ENCODE assay signal across 13 cellular contexts in the genomic region with DNA sequence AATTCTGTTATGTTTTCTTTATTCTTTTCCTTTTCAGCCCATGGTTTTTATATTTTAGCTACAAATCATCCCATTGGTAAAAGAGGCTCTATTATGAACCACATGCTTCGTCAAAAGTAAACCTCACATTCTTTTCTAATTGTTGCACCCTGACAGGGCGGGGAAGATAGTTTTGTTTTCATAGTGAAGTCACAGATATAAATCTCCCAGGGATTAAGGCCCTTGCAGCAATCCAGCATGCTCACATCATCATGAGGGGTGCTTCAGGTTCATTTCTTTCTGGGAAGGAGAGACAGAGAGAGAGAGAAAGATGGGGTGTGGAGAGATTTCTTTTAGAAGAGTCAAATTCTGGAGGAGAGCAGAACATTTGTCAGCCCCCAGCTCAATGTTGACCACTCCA.
A peak's percentile ranks its signal among the peaks of the same experiment; 100 is the strongest.
DNase-seq lines count a peak whose midpoint lies in the region; ATAC-seq, FAIRE-seq and TF ChIP-seq lines count a peak whose summit lies in the region.
"Had no signal": no experiment of that assay in that cellular context is flagged by ENCODE, and none has a peak within 500 bp of the region (broad histone marks: within the 10 kb centered on the region; RNA-seq: fewer than 3 reads in every experiment).

No MANE protein-coding gene starts in this region.

- peaks cover 19% of the 10 kb centered on the region for H3K4me1 Mint-ChIP-seq in stimulated activated memory B cell treated with anti-CD40 and anti-IgM and Interleukin-4, amounts not matched to agents 10 μg/mL and 1 μg/mL and 100 μg/mL, for 72 hours
- H3K4me1 Mint-ChIP-seq: activated CD4-positive, alpha-beta T cell treated with anti-CD3 and anti-CD28 coated beads, Interleukin-2, amount 10 ng/mL, durations not matched to agents 7 days and 5 days; activated naive CD4-positive, alpha-beta T cell treated with anti-CD3 and anti-CD28 coated beads, Interleukin-2, amount 10 ng/mL, durations not matched to agents 7 days and 5 days had no signal

- H3K27me3 Mint-ChIP-seq in stimulated activated memory B cell treated with anti-CD40 and anti-IgM and Interleukin-4, amounts not matched to agents 10 μg/mL and 1 μg/mL and 100 μg/mL, for 72 hours: no peaks in the 10 kb centered on the region
- H3K27me3 Mint-ChIP-seq: activated CD4-positive, alpha-beta T cell treated with anti-CD3 and anti-CD28 coated beads, Interleukin-2, amount 10 ng/mL, durations not matched to agents 7 days and 5 days had no signal

- H3K4me1 ChIP-seq in mucosa of descending colon (ENCODE audit: low read depth): no peaks in the 10 kb centered on the region

- no peaks in the 10 kb centered on the region for H3K36me3 Mint-ChIP-seq in stimulated activated memory B cell treated with anti-CD40 and anti-IgM and Interleukin-4, amounts not matched to agents 10 μg/mL and 1 μg/mL and 100 μg/mL, for 72 hours
- H3K36me3 Mint-ChIP-seq: activated naive CD4-positive, alpha-beta T cell treated with anti-CD3 and anti-CD28 coated beads, Interleukin-2, amount 10 ng/mL, durations not matched to agents 7 days and 5 days had no signal

- H3K4me3 Mint-ChIP-seq in stimulated activated memory B cell treated with anti-CD40 and anti-IgM and Interleukin-4, amounts not matched to agents 10 μg/mL and 1 μg/mL and 100 μg/mL, for 72 hours: no peak overlapping the region
- H3K4me3 Mint-ChIP-seq: activated CD4-positive, alpha-beta T cell treated with anti-CD3 and anti-CD28 coated beads, Interleukin-2, amount 10 ng/mL, durations not matched to agents 7 days and 5 days; activated naive CD4-positive, alpha-beta T cell treated with anti-CD3 and anti-CD28 coated beads, Interleukin-2, amount 10 ng/mL, durations not matched to agents 7 days and 5 days had no signal

- FAIRE-seq in bronchial epithelial cell (lab: Jason Lieb, UNC): no peak

- no peak for TF ChIP-seq CTCF in bronchial epithelial cell (IDR thresholded peaks at IDR 0.05; ENCODE audit: insufficient read depth, low read length, severe bottlenecking)
- no peak for TF ChIP-seq CTCF in mucosa of descending colon (IDR thresholded peaks at IDR 0.05)

- intact Hi-C loops in mucosa of descending colon (cut with DNase I, micrococcal nuclease): no loop called here

- in situ Hi-C loops in KBM-7 (cut with MboI; ENCODE audit: low pct_unique_long_range_greater_than_20kb, low sequenced_read_pairs): no loop called here

- no peaks in the 10 kb centered on the region for H3K9me3 ChIP-seq in mucosa of descending colon
- H3K9me3 ChIP-seq: BLaER1 had no signal

- no peak overlapping the region for H3K27ac Mint-ChIP-seq in stimulated activated memory B cell treated with anti-CD40 and anti-IgM and Interleukin-4, amounts not matched to agents 10 μg/mL and 1 μg/mL and 100 μg/mL, for 72 hours
- H3K27ac Mint-ChIP-seq: activated CD4-positive, alpha-beta T cell treated with anti-CD3 and anti-CD28 coated beads, Interleukin-2, amount 10 ng/mL, durations not matched to agents 7 days and 5 days; activated naive CD4-positive, alpha-beta T cell treated with anti-CD3 and anti-CD28 coated beads, Interleukin-2, amount 10 ng/mL, durations not matched to agents 7 days and 5 days had no signal

- H3K4me3 ChIP-seq in bronchial epithelial cell (ENCODE audit: low read depth, low read length) (no peak overlapping the region), mucosa of descending colon (no peak overlapping the region)
- H3K4me3 ChIP-seq: BLaER1 had no signal

- no peaks in the 10 kb centered on the region for H3K36me3 ChIP-seq in bronchial epithelial cell (ENCODE audit: control insufficient read depth, insufficient read depth, low read length)
- no peaks in the 10 kb centered on the region for H3K36me3 ChIP-seq in mucosa of descending colon (ENCODE audit: low read depth)
- H3K36me3 ChIP-seq: BLaER1 had no signal

- ATAC-seq in mucosa of descending colon: peak; percentile 47
- no peak for ATAC-seq in stimulated activated memory B cell treated with anti-CD40 and anti-IgM and Interleukin-4, amounts not matched to agents 10 μg/mL and 1 μg/mL and 100 μg/mL, for 72 hours

- no peaks in the 10 kb centered on the region for H3K27me3 ChIP-seq in bronchial epithelial cell (ENCODE audit: control insufficient read depth, insufficient read depth, low read length)
- H3K27me3 ChIP-seq: BLaER1 had no signal

- H3K9me3 Mint-ChIP-seq in stimulated activated memory B cell treated with anti-CD40 and anti-IgM and Interleukin-4, amounts not matched to agents 10 μg/mL and 1 μg/mL and 100 μg/mL, for 72 hours: no peaks in the 10 kb centered on the region
- H3K9me3 Mint-ChIP-seq: activated naive CD4-positive, alpha-beta T cell treated with anti-CD3 and anti-CD28 coated beads, Interleukin-2, amount 10 ng/mL, durations not matched to agents 7 days and 5 days had no signal

- DNase-seq in AG08395 (ENCODE audit: low spot score): peak; percentile 79
- peak; percentile 59 for DNase-seq in HT1080 (ENCODE audit: low read depth)
- DNase-seq in bronchial epithelial cell (ENCODE audit: low read depth): peak; percentile 75
- no peak for DNase-seq in mucosa of descending colon
- no peak for DNase-seq in KBM-7
- DNase-seq in HK-2 (ENCODE audit: unreplicated experiment): no peak
- DNase-seq in iPS-NIHi7 (ENCODE audit: extremely low spot score): no peak
- DNase-seq: activated CD4-positive, alpha-beta T cell treated with anti-CD3 and anti-CD28 coated beads, Interleukin-2, amount 10 ng/mL, durations not matched to agents 7 days and 5 days; activated naive CD4-positive, alpha-beta T cell treated with anti-CD3 and anti-CD28 coated beads, Interleukin-2, amount 10 ng/mL, durations not matched to agents 7 days and 5 days; NCI-H2029; T-helper 1 cell had no signal

Comparison
In these comparisons a context has a peak if more than half of its experiments do, and no peak if none do; other contexts are left out.
1. DNase-seq: peak in AG08395 (single experiment), HT1080 (single experiment) and bronchial epithelial cell (single experiment); none in mucosa of descending colon (0 of 3), KBM-7 (single experiment), HK-2 (single experiment) and iPS-NIHi7 (single experiment).